Comparison of ENCODE assay signal across 4 cellular contexts in the genomic region with DNA sequence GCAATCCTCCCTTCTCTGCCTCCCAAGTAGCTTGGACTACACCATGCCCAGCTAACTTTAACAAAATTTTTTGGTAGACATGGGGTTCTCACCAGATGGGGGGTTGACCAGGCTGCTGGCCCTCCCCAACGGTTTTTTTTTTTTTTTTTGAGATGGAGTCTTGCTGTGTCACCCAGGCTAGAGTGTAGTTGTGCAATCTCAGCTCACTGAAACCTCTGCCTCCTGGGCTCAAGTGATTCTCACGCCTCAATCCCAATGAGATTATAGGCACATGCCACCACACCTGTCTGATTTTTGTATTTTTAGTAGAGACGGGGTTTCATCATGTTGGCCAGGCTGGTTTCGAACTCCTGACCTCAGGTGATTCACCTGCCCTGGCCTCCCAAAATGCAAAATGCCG. TPM values are rescaled to one million over a fixed set of nuclear protein-coding genes. Genes with fewer than 3 reads are reported as not detected.
"Had no signal": no experiment of that assay in that cellular context is flagged by ENCODE, and none has a peak within 500 bp of the region (broad histone marks: within the 10 kb centered on the region; RNA-seq: fewer than 3 reads in every experiment).

No MANE protein-coding gene starts in this region.

RNA-seq across cellular contexts. Expression of gene ZAN, which starts 29.4 kb away (rescaled TPM):
- total RNA-seq: OCI-LY7, PC-3, Right ventricle myocardium superior, SJSA1 had no signal

RNA-seq across cellular contexts. Expression of gene EPO, which starts 42.6 kb away (rescaled TPM):
- total RNA-seq: PC-3, Right ventricle myocardium superior, SJSA1 had no signal
